20 cellular contexts compared by ENCODE assay signal in genomic region chr1:168643152-168643551, GRCh38.
DNase-seq lines count a peak whose midpoint lies in the region; TF ChIP-seq lines count a peak whose summit lies in the region.
"Had no signal": no experiment of that assay in that cellular context is flagged by ENCODE, and none has a peak within 500 bp of the region (broad histone marks: within the 10 kb centered on the region; RNA-seq: fewer than 3 reads in every experiment).

No MANE protein-coding gene starts in this region.

- H4K20me1 ChIP-seq in GM23248 (ENCODE audit: insufficient read depth), result no peaks in the 10 kb centered on the region

- H3K27ac ChIP-seq in GM23248, result peak overlapping the region; percentile 42
- H3K27ac ChIP-seq in SJSA1, result no peak overlapping the region
- no peak overlapping the region for H3K27ac ChIP-seq in transverse colon
- H3K27ac ChIP-seq: parathyroid adenoma had no signal

- peak overlapping the region; percentile 21 for H3K4me2 ChIP-seq in GM23248 (ENCODE audit: unreplicated experiment)

- TF ChIP-seq POLR2A in transverse colon (IDR thresholded peaks at IDR 0.05), result no peak

- intact Hi-C loops in transverse colon (cut with DNase I; ENCODE audit: low total_unique reads), result no loop called here

- H3K9me3 ChIP-seq in GM23248 (ENCODE audit: low read depth) (no peaks in the 10 kb centered on the region), SJSA1 (replicated peaks) (no peaks in the 10 kb centered on the region), transverse colon (no peaks in the 10 kb centered on the region)
- H3K9me3 ChIP-seq: BE2C had no signal

- 17 to 20% methylated on average over 2 of the region's 2 CpGs for WGBS in GM23248 (ENCODE audit: low coverage in 1 of 2, low lambda C conversion rate in 2 of 2, missing lambda C conversion rate in 2 of 2), 2 experiments
- 67% methylated on average over 1 of the region's 2 CpGs; no CpG with 5 or more reads in 1 of the 2 donors for WGBS in transverse colon (ENCODE audit: low coverage in 1 of 2), 2 donors

- H3K36me3 ChIP-seq in GM23248 (ENCODE audit: low read depth), result no peaks in the 10 kb centered on the region
- no peaks in the 10 kb centered on the region for H3K36me3 ChIP-seq in SJSA1
- no peaks in the 10 kb centered on the region for H3K36me3 ChIP-seq in transverse colon
- H3K36me3 ChIP-seq: BE2C had no signal

- no peaks in the 10 kb centered on the region for H3K79me2 ChIP-seq in GM23248 (ENCODE audit: insufficient read depth)
- H3K79me2 ChIP-seq: parathyroid adenoma had no signal

- DNase-seq in GM23248 (peak; percentile 90), SJSA1 (ENCODE audit: low read depth in 1 of 2, low spot score in 2 of 2) (peak; percentile 11 to 49), fibroblast of mammary gland (ENCODE audit: low read depth) (peak; percentile 55), stromal cell of bone marrow (ENCODE audit: low read depth) (peak; percentile 73), ureter (ENCODE audit: low spot score) (no peak), HuH-7 (ENCODE audit: low spot score) (no peak), transverse colon (no peak)
- DNase-seq: activated CD4-positive, alpha-beta T cell treated with anti-CD3 and anti-CD28 coated beads, Interleukin-2, amount 50 U/mL, for 4 hours; activated CD8-positive, alpha-beta memory T cell treated with anti-CD3 and anti-CD28 coated beads, Interleukin-2, amount 50 U/mL, for 48 hours; activated effector memory CD4-positive, alpha-beta T cell treated with anti-CD3 and anti-CD28 coated beads, Interleukin-2, amount 50 U/mL, for 16 hours; BE2C; central memory CD4-positive, alpha-beta T cell; COR-L47; left cardiac atrium; NCI-H1436; NCI-H2171 treated with DMSO at 0.1 percent for 48 hours; NCI-H774; SHP77; stimulated activated naive CD4-positive, alpha-beta T cell had no signal

- no peaks in the 10 kb centered on the region for H3K27me3 ChIP-seq in GM23248 (replicated peaks; ENCODE audit: insufficient read depth)
- H3K27me3 ChIP-seq in SJSA1 (replicated peaks), result no peaks in the 10 kb centered on the region
- no peaks in the 10 kb centered on the region for H3K27me3 ChIP-seq in transverse colon
- H3K27me3 ChIP-seq: BE2C had no signal

- in situ Hi-C loops in GM23248 (cut with MboI) (no loop called here), transverse colon (cut with MboI; ENCODE audit: low pct_ligation_motif_present in 1 of 4, low pct_unique_long_range_greater_than_20kb in 1 of 4, low sequenced_read_pairs in 3 of 4) (no loop called here)

- no peak for TF ChIP-seq EP300 in transverse colon (IDR thresholded peaks at IDR 0.05; ENCODE audit: low read depth)

- peaks cover 3% of the 10 kb centered on the region; the same call in 1 of the 2 replicates for H3K9me2 ChIP-seq in GM23248 (ENCODE audit: insufficient read depth)

- H3K4me3 ChIP-seq in GM23248, result no peak overlapping the region
- no peak overlapping the region for H3K4me3 ChIP-seq in SJSA1
- H3K4me3 ChIP-seq in fibroblast of mammary gland (ENCODE audit: control insufficient read depth, low read depth, low read length), result no peak overlapping the region
- no peak overlapping the region for H3K4me3 ChIP-seq in transverse colon

- no peak overlapping the region for H2AFZ ChIP-seq in GM23248
- H2AFZ ChIP-seq: parathyroid adenoma had no signal

- TF ChIP-seq CTCF in fibroblast of mammary gland (conservative IDR thresholded peaks at IDR 0.05; ENCODE audit: control insufficient read depth, insufficient read depth, low read depth, low read length) (no peak), transverse colon (IDR thresholded peaks at IDR 0.05) (no peak)

- H3K4me1 ChIP-seq in GM23248 (ENCODE audit: insufficient read depth) (peaks cover 29% of the 10 kb centered on the region), SJSA1 (replicated peaks) (no peaks in the 10 kb centered on the region; the same call in 1 of the 2 replicates), transverse colon (no peaks in the 10 kb centered on the region)
- H3K4me1 ChIP-seq: BE2C, parathyroid adenoma had no signal

- H3K9ac ChIP-seq in GM23248, result no peak overlapping the region
- H3K9ac ChIP-seq: parathyroid adenoma had no signal

- no peaks in the 10 kb centered on the region for H3F3A ChIP-seq in GM23248 (ENCODE audit: insufficient read depth)

Comparison
In these comparisons a context has a peak if more than half of its experiments do, and no peak if none do; other contexts are left out.
1. DNase-seq: peak in GM23248 (single experiment), SJSA1 (2 of 2), fibroblast of mammary gland (single experiment) and stromal cell of bone marrow (single experiment); none in ureter (single experiment), HuH-7 (single experiment) and transverse colon (single experiment).